Comparison of ENCODE assay signal across 1 cellular context in genomic region chr4:1295405-1296055, GRCh38.
TF ChIP-seq lines count a peak whose summit lies in the region.

No MANE protein-coding gene starts in this region.

TF ChIP-seq in HepG2, 621 proteins besides CTCF, POLR2A, EP300 and RAD21:
- no peak for TF ChIP-seq ISX (CRISPR knock-in tag; conservative IDR thresholded peaks at IDR 0.05)
- no peak for TF ChIP-seq LCORL (IDR thresholded peaks at IDR 0.05)
- no peak for TF ChIP-seq LCORL (CRISPR knock-in tag; IDR thresholded peaks at IDR 0.05)
- TF ChIP-seq HNRNPL (IDR thresholded peaks at IDR 0.05; ENCODE audit: low read depth, low read length), result peak; percentile 62; the same call in 1 of the 2 replicates
